ENCODE assay signal across 23 cellular contexts in the genomic region with DNA sequence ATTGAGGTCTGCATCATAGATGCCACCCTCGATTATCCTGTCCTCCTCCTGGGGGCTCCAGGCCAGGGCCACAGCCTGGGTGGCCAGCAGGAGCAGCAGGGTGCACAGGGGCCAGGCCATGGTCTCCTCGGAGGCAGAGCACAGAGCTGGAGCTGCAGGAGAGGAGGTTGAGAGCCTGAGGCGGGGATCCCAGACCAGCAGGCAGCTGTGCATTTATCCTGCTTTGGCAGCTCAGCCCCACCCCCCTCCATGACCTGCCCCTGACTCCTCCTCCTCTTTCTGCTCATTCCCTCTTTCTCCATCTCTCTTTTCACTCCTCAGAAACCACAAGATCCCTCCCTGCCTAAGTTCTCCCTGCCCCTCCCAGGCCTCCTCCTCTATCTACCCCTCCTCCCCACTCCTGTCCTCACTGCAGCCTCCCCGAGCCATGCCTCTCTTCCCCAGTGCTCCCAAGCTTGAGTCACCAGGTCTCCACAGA. TPM values are rescaled to one million over a fixed set of nuclear protein-coding genes. Genes with fewer than 3 reads are reported as not detected.
A peak's percentile ranks its signal among the peaks of the same experiment; 100 is the strongest.
DNase-seq lines count a peak whose midpoint lies in the region; ATAC-seq, FAIRE-seq and TF ChIP-seq lines count a peak whose summit lies in the region.
"Had no signal": no experiment of that assay in that cellular context is flagged by ENCODE, and none has a peak within 500 bp of the region (broad histone marks: within the 10 kb centered on the region; RNA-seq: fewer than 3 reads in every experiment).

A gene with protein sequence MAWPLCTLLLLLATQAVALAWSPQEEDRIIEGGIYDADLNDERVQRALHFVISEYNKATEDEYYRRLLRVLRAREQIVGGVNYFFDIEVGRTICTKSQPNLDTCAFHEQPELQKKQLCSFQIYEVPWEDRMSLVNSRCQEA (minus strand): TSS at position 189 of the 478 bp plus-strand sequence. CDS start 69 bp downstream, at position 120.

- no peaks in the 10 kb centered on the region for H3K27me3 ChIP-seq in trophoblast cell (ENCODE audit: insufficient read depth, low read length)
- no peaks in the 10 kb centered on the region for H3K27me3 ChIP-seq in psoas muscle (ENCODE audit: insufficient read depth in 3 of 3, low read length in 2 of 3)
- H3K27me3 ChIP-seq: hepatocyte, thyroid gland had no signal

- CTCF ChIA-PET in GM10248 (lab: Yijun Ruan, JAX): no interaction called here

- DNase-seq in ELF-1 (ENCODE audit: low read depth, low spot score) (peak; percentile 81), RCC 7860 (ENCODE audit: low spot score) (peak; percentile 47), foreskin fibroblast (peak; percentile 12 to 33), trophoblast cell (no peak), Ammon's horn (ENCODE audit: low spot score) (no peak), GM10248 (ENCODE audit: extremely low spot score) (no peak), psoas muscle (no peak)
- DNase-seq: activated CD8-positive, alpha-beta T cell treated with anti-CD3 and anti-CD28 coated beads, Interleukin-2, amount 10 ng/mL, durations not matched to agents 7 days and 5 days; activated T-cell treated with anti-CD3 and anti-CD28 coated beads, Interleukin-2, amount 50 U/mL, for 72 hours; CD8-positive, alpha-beta memory T cell; DMS79; midbrain; NCI-H2171; NCI-H748 treated with DMSO at 0.1 percent for 48 hours; stimulated activated CD4-positive, alpha-beta T cell treated with anti-CD3 and anti-CD28 coated beads, Interleukin-12 subunit alpha, Interleukin-12 subunit beta, amount 100 ng/mL, for 4 hours; thyroid gland had no signal

- no peak within 1 kb of the TSS for H2AFZ ChIP-seq in trophoblast cell (ENCODE audit: insufficient read depth, low read length, poor library complexity)
- H2AFZ ChIP-seq: hepatocyte had no signal

- no peaks in the 10 kb centered on the region for H3K36me3 ChIP-seq in trophoblast cell (ENCODE audit: control insufficient read depth in 1 of 2, insufficient read depth in 2 of 2, low read length in 2 of 2)
- no peaks in the 10 kb centered on the region for H3K36me3 ChIP-seq in psoas muscle (ENCODE audit: insufficient read depth in 1 of 2, low read depth in 1 of 2)
- H3K36me3 ChIP-seq: thyroid gland had no signal

- H2AK5ac ChIP-seq in trophoblast cell (ENCODE audit: low read length): no peak within 1 kb of the TSS

- no peak within 1 kb of the TSS for H3K14ac ChIP-seq in trophoblast cell (ENCODE audit: low read length)

- H3K23ac ChIP-seq in trophoblast cell (ENCODE audit: low read length): no peak within 1 kb of the TSS

- FAIRE-seq in RCC 7860 (lab: Jason Lieb, UNC): no peak

- no peaks in the 10 kb centered on the region for H3K79me1 ChIP-seq in trophoblast cell (ENCODE audit: low read length)

- WGBS in trophoblast cell (ENCODE audit: extremely low coverage, insufficient coverage, insufficient read length): no CpG with 5 or more reads among the region's 4 CpGs
- 34 to 46% (median 44%) methylated on average over 4 of the region's 4 CpGs for WGBS in psoas muscle, 3 donors

- H4K91ac ChIP-seq in trophoblast cell (ENCODE audit: low read depth, low read length): no peak within 1 kb of the TSS

- H3K4me3 ChIP-seq in foreskin fibroblast (ENCODE audit: low read depth in 1 of 2, low read length in 2 of 2): no peak within 1 kb of the TSS
- no peak within 1 kb of the TSS for H3K4me3 ChIP-seq in trophoblast cell (ENCODE audit: low read depth, low read length)
- H3K4me3 ChIP-seq in psoas muscle: no peak within 1 kb of the TSS
- H3K4me3 ChIP-seq: hepatocyte, SK-N-MC, thyroid gland had no signal

- H3K4me2 ChIP-seq in trophoblast cell (ENCODE audit: low read length): no peak within 1 kb of the TSS
- H3K4me2 ChIP-seq: hepatocyte had no signal

- H3K4ac ChIP-seq in trophoblast cell (ENCODE audit: low read depth, low read length): no peak within 1 kb of the TSS

- ATAC-seq in HG02870 (IDR thresholded peaks at IDR 0.05; ENCODE audit: unreplicated experiment): no peak
- no peak for ATAC-seq in psoas muscle
- ATAC-seq: activated CD8-positive, alpha-beta T cell treated with anti-CD3 and anti-CD28 coated beads, Interleukin-2, amount 10 ng/mL, durations not matched to agents 7 days and 5 days; activated T-cell treated with anti-CD3 and anti-CD28 coated beads, Interleukin-2, amount 50 U/mL, for 72 hours had no signal

- H3K4me1 ChIP-seq in trophoblast cell (ENCODE audit: control insufficient read depth in 1 of 2, insufficient read depth in 2 of 2, low read length in 2 of 2): no peaks in the 10 kb centered on the region
- H3K4me1 ChIP-seq in psoas muscle: no peaks in the 10 kb centered on the region
- H3K4me1 ChIP-seq: thyroid gland had no signal

- H4K12ac ChIP-seq in trophoblast cell (ENCODE audit: low read depth, low read length): no peak within 1 kb of the TSS

- H3K27ac ChIP-seq in trophoblast cell (ENCODE audit: low read depth, low read length): no peak within 1 kb of the TSS
- no peak within 1 kb of the TSS for H3K27ac ChIP-seq in psoas muscle
- H3K27ac ChIP-seq: hepatocyte, SK-N-MC, thyroid gland had no signal

- no peaks in the 10 kb centered on the region for H3K79me2 ChIP-seq in trophoblast cell (ENCODE audit: control insufficient read depth, insufficient read depth, low read length, poor library complexity)
- H3K79me2 ChIP-seq: hepatocyte had no signal

- H2BK120ac ChIP-seq in trophoblast cell (ENCODE audit: insufficient read depth, low read length, poor library complexity): no peak within 1 kb of the TSS

- H3K9ac ChIP-seq in trophoblast cell (ENCODE audit: low read length): peak within 1 kb of the TSS; percentile 64

- intact Hi-C loops in psoas muscle (cut with DNase I): no loop called here

- H2BK5ac ChIP-seq in trophoblast cell (ENCODE audit: low read depth, low read length, poor library complexity): no peak within 1 kb of the TSS

- no peak within 1 kb of the TSS for H2BK12ac ChIP-seq in trophoblast cell (ENCODE audit: low read length)

- H3K18ac ChIP-seq in trophoblast cell (ENCODE audit: low read length): no peak within 1 kb of the TSS

- POLR2A ChIA-PET in GM10248 (lab: Yijun Ruan, JAX): no interaction called here

- TF ChIP-seq CTCF in foreskin fibroblast (IDR thresholded peaks at IDR 0.05; ENCODE audit: low read depth, low read length) (no peak), GM10248 (IDR thresholded peaks at IDR 0.05; ENCODE audit: control extremely low read depth, extremely low read depth, low read depth, missing control alignments) (no peak), psoas muscle (IDR thresholded peaks at IDR 0.05) (no peak)

- no peaks in the 10 kb centered on the region for H3K9me3 ChIP-seq in trophoblast cell (ENCODE audit: insufficient read depth, low read depth, low read length)
- H3K9me3 ChIP-seq in psoas muscle: no peaks in the 10 kb centered on the region
- H3K9me3 ChIP-seq: thyroid gland had no signal

- no peak within 1 kb of the TSS for H4K8ac ChIP-seq in trophoblast cell (ENCODE audit: low read depth, low read length)

RNA-seq across cellular contexts. Expression of the gene that starts here (rescaled TPM):
- polyA plus RNA-seq in trophoblast cell (2013): 0.12 and 0.16 TPM in 2 replicates
- not detected for total RNA-seq in psoas muscle
- polyA plus RNA-seq in psoas muscle: not detected
- total RNA-seq: activated CD8-positive, alpha-beta T cell treated with anti-CD3 and anti-CD28 coated beads, Interleukin-2, amount 10 ng/mL, durations not matched to agents 7 days and 5 days; activated T-cell treated with anti-CD3 and anti-CD28 coated beads, Interleukin-2, amount 50 U/mL, for 72 hours; CD8-positive, alpha-beta memory T cell; chondrocyte; hepatocyte; HT-29; LHCN-M2; thyroid gland had no signal
- polyA plus RNA-seq: CD8-positive, alpha-beta memory T cell; hepatocyte; neural cell had no signal

Comparison
In these comparisons a context has a peak if more than half of its experiments do, and no peak if none do; other contexts are left out.
1. DNase-seq: peak in ELF-1 (single experiment), RCC 7860 (single experiment) and foreskin fibroblast (2 of 2); none in trophoblast cell (0 of 2), Ammon's horn (single experiment), GM10248 (single experiment) and psoas muscle (0 of 2).